Comparison of ENCODE assay signal across 18 cellular contexts in the genomic region with DNA sequence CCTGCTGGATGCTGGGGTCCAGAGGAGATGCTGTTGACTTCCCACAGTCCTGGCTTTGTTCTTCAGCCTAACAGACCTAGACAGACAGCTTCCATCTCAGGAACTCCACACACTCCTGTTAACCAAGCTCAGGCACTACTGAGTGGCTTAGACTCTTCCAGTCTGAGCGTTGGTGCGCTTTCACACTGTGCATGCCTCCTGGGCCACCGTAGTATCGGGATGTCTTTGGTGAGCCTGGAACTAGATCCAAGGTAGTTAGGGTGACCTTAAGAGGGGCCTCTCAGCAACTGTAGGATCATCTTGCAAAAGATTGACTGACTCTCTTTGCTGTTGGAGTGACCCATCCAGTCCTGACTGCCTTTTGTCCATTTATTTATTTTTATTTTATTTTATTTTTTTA. TPM values are rescaled to one million over a fixed set of nuclear protein-coding genes. Genes with fewer than 3 reads are reported as not detected.
DNase-seq lines count a peak whose midpoint lies in the region; TF ChIP-seq lines count a peak whose summit lies in the region.
"Had no signal": no experiment of that assay in that cellular context is flagged by ENCODE, and none has a peak within 500 bp of the region (broad histone marks: within the 10 kb centered on the region; RNA-seq: fewer than 3 reads in every experiment).

No MANE protein-coding gene starts in this region.

- no peaks in the 10 kb centered on the region for H3K79me2 ChIP-seq in trophoblast cell (ENCODE audit: control insufficient read depth, insufficient read depth, low read length, poor library complexity)

- H2AFZ ChIP-seq in trophoblast cell (ENCODE audit: insufficient read depth, low read length, poor library complexity), result no peak overlapping the region

- H3K36me3 ChIP-seq in trophoblast cell (ENCODE audit: control insufficient read depth in 1 of 2, insufficient read depth in 2 of 2, low read length in 2 of 2), result peaks cover 5 to 26% of the 10 kb centered on the region in 2 experiments

- no peak overlapping the region for H3K18ac ChIP-seq in trophoblast cell (ENCODE audit: low read length)

- H3K14ac ChIP-seq in trophoblast cell (ENCODE audit: low read length), result no peak overlapping the region

- DNase-seq in activated T-cell treated with anti-CD3 and anti-CD28 coated beads, Interleukin-2, amount 50 U/mL, for 24 hours, result no peak
- no peak for DNase-seq in activated T-cell treated with anti-CD3 and anti-CD28 coated beads, Interleukin-2, amount 50 U/mL, for 48 hours
- DNase-seq in endothelial cell (ENCODE audit: low spot score) (no peak), trophoblast cell (no peak), NCI-H526 treated with DMSO at 0.1 percent for 48 hours (lab: John Stamatoyannopoulos, UW) (no peak), NCI-H1048 (lab: John Stamatoyannopoulos, UW) (no peak), cardiac septum (ENCODE audit: low spot score) (no peak)
- DNase-seq: CD4-positive, CD25-positive, alpha-beta regulatory T cell; CD8-positive, alpha-beta T cell; DMS153; DND-41; GOT3; HCEC 1CT had no signal

- no peak overlapping the region for H3K27ac ChIP-seq in trophoblast cell (ENCODE audit: low read depth, low read length)
- H3K27ac ChIP-seq: 22Rv1, BLaER1, C4-2B had no signal

- intact Hi-C loops in cardiac septum (cut with DNase I), result no loop called here

- H2BK5ac ChIP-seq in trophoblast cell (ENCODE audit: low read depth, low read length, poor library complexity), result no peak overlapping the region

- no peak overlapping the region for H2BK12ac ChIP-seq in trophoblast cell (ENCODE audit: low read length)

- H3K9me3 Mint-ChIP-seq in activated T-cell treated with anti-CD3 and anti-CD28 coated beads, Interleukin-2, amount 50 U/mL, for 24 hours, result no peaks in the 10 kb centered on the region
- no peaks in the 10 kb centered on the region for H3K9me3 Mint-ChIP-seq in endothelial cell (ENCODE audit: unreplicated experiment)
- H3K9me3 Mint-ChIP-seq: CD4-positive, CD25-positive, alpha-beta regulatory T cell; CD8-positive, alpha-beta T cell had no signal

- no peaks in the 10 kb centered on the region for H3K27me3 ChIP-seq in trophoblast cell (ENCODE audit: insufficient read depth, low read length)
- H3K27me3 ChIP-seq: BLaER1 had no signal

- no peak overlapping the region for H4K8ac ChIP-seq in trophoblast cell (ENCODE audit: low read depth, low read length)

- H4K12ac ChIP-seq in trophoblast cell (ENCODE audit: low read depth, low read length), result no peak overlapping the region

- no peak overlapping the region for H3K4me3 ChIP-seq in trophoblast cell (ENCODE audit: low read depth, low read length)
- H3K4me3 ChIP-seq: BLaER1 had no signal

- no CpG with 5 or more reads among the region's 4 CpGs for WGBS in trophoblast cell (ENCODE audit: extremely low coverage, insufficient coverage, insufficient read length)

- H3K27me3 Mint-ChIP-seq in activated T-cell treated with anti-CD3 and anti-CD28 coated beads, Interleukin-2, amount 50 U/mL, for 24 hours, result no peaks in the 10 kb centered on the region
- H3K27me3 Mint-ChIP-seq in endothelial cell (ENCODE audit: unreplicated experiment), result peaks cover 10% of the 10 kb centered on the region
- H3K27me3 Mint-ChIP-seq: B cell; CD4-positive, CD25-positive, alpha-beta regulatory T cell had no signal

- no peak overlapping the region for H2AK5ac ChIP-seq in trophoblast cell (ENCODE audit: low read length)

- H3K4me3 Mint-ChIP-seq in activated T-cell treated with anti-CD3 and anti-CD28 coated beads, Interleukin-2, amount 50 U/mL, for 24 hours, result no peak overlapping the region
- peak overlapping the region; percentile 31 for H3K4me3 Mint-ChIP-seq in endothelial cell (ENCODE audit: unreplicated experiment)
- H3K4me3 Mint-ChIP-seq: B cell; CD8-positive, alpha-beta T cell had no signal

- H3K9ac ChIP-seq in trophoblast cell (ENCODE audit: low read length), result peak overlapping the region; percentile 67
- H3K9ac ChIP-seq: BLaER1 had no signal

- H3K36me3 Mint-ChIP-seq in activated T-cell treated with anti-CD3 and anti-CD28 coated beads, Interleukin-2, amount 50 U/mL, for 24 hours (ENCODE audit: low read depth), result peaks cover 77% of the 10 kb centered on the region
- H3K36me3 Mint-ChIP-seq in endothelial cell (ENCODE audit: low read depth, unreplicated experiment), result peaks cover 47% of the 10 kb centered on the region

- no peak overlapping the region for H4K91ac ChIP-seq in trophoblast cell (ENCODE audit: low read depth, low read length)

- H2BK120ac ChIP-seq in trophoblast cell (ENCODE audit: insufficient read depth, low read length, poor library complexity), result no peak overlapping the region

- H3K79me1 ChIP-seq in trophoblast cell (ENCODE audit: low read length), result no peaks in the 10 kb centered on the region

- no peak overlapping the region for H3K4ac ChIP-seq in trophoblast cell (ENCODE audit: low read depth, low read length)

- no peaks in the 10 kb centered on the region for H3K4me1 Mint-ChIP-seq in activated T-cell treated with anti-CD3 and anti-CD28 coated beads, Interleukin-2, amount 50 U/mL, for 24 hours (ENCODE audit: low read depth)
- peaks cover 20% of the 10 kb centered on the region for H3K4me1 Mint-ChIP-seq in endothelial cell (ENCODE audit: unreplicated experiment)
- H3K4me1 Mint-ChIP-seq: B cell had no signal

- no peaks in the 10 kb centered on the region for H3K4me1 ChIP-seq in trophoblast cell (ENCODE audit: control insufficient read depth in 1 of 2, insufficient read depth in 2 of 2, low read length in 2 of 2)
- H3K4me1 ChIP-seq: BLaER1, Caco-2 had no signal

- H3K23ac ChIP-seq in trophoblast cell (ENCODE audit: low read length), result no peak overlapping the region

- H3K9me3 ChIP-seq in trophoblast cell (ENCODE audit: insufficient read depth, low read depth, low read length), result no peaks in the 10 kb centered on the region
- H3K9me3 ChIP-seq: BLaER1, Caco-2 had no signal

- no peak for TF ChIP-seq CTCF in endothelial cell (IDR thresholded peaks at IDR 0.05; ENCODE audit: unreplicated experiment)

- no peak overlapping the region for H3K4me2 ChIP-seq in trophoblast cell (ENCODE audit: low read length)
- H3K4me2 ChIP-seq: BLaER1 had no signal

- peak overlapping the region; percentile 69 for H3K27ac Mint-ChIP-seq in activated T-cell treated with anti-CD3 and anti-CD28 coated beads, Interleukin-2, amount 50 U/mL, for 24 hours
- no peak overlapping the region for H3K27ac Mint-ChIP-seq in endothelial cell (ENCODE audit: unreplicated experiment)
- H3K27ac Mint-ChIP-seq: B cell; CD4-positive, CD25-positive, alpha-beta regulatory T cell; CD8-positive, alpha-beta T cell had no signal

RNA-seq across cellular contexts. Expression of gene SCAND1, which starts 10.1 kb away (rescaled TPM):
- total RNA-seq in endothelial cell (ENCODE audit: unreplicated experiment) (86.2 TPM), cardiac septum (49.5 TPM)
- polyA plus RNA-seq in trophoblast cell (2013), result 59.4 and 60.8 TPM in 2 replicates

RNA-seq across cellular contexts. Expression of gene CNBD2, which starts 24.2 kb away (rescaled TPM):
- total RNA-seq in endothelial cell (ENCODE audit: unreplicated experiment) (8.8 TPM), cardiac septum (3.1 TPM)
- 4.1 and 4.3 TPM in 2 replicates for polyA plus RNA-seq in trophoblast cell (2013)
